9 cellular contexts compared by ENCODE assay signal in genomic region chr3:180680097-180680430, GRCh38. TPM values are rescaled to one million over a fixed set of nuclear protein-coding genes. Genes with fewer than 3 reads are reported as not detected.
A peak's percentile ranks its signal among the peaks of the same experiment; 100 is the strongest.
DNase-seq lines count a peak whose midpoint lies in the region; ATAC-seq and TF ChIP-seq lines count a peak whose summit lies in the region.
"Had no signal": no experiment of that assay in that cellular context is flagged by ENCODE, and none has a peak within 500 bp of the region (broad histone marks: within the 10 kb centered on the region; RNA-seq: fewer than 3 reads in every experiment).

No MANE protein-coding gene starts in this region.

- H3K27me3 Mint-ChIP-seq in activated naive CD8-positive, alpha-beta T cell = peaks cover 31% of the 10 kb centered on the region

- POLR2A ChIA-PET in BJ (lab: Charles Lee) = no interaction called here

- intact Hi-C loops in sigmoid colon (cut with DNase I) = no loop called here
- intact Hi-C loops in posterior vena cava (cut with DNase I) = no loop called here

- no peak for TF ChIP-seq POLR2A in sigmoid colon (IDR thresholded peaks at IDR 0.05)

- H3K79me2 ChIP-seq in hepatocyte = no peaks in the 10 kb centered on the region

- H3K27me3 ChIP-seq in BJ (ENCODE audit: control insufficient read depth, insufficient read depth, low read length) = 0 out of 2 replicates have a peak, but pooled peaks cover 4% of the 10 kb centered on the region
- H3K27me3 ChIP-seq in hepatocyte = peaks cover 15% of the 10 kb centered on the region
- H3K27me3 ChIP-seq in sigmoid colon = peaks cover 0 to 31% (median 0%) of the 10 kb centered on the region in 3 donors

- peak overlapping the region; percentile 97 for H2AFZ ChIP-seq in hepatocyte

- H3K27ac ChIP-seq in hepatocyte = peak overlapping the region; percentile 32
- H3K27ac ChIP-seq in sigmoid colon = no peak overlapping the region

- H3K27ac Mint-ChIP-seq in activated naive CD8-positive, alpha-beta T cell = peak overlapping the region; percentile 78

- H3K4me3 ChIP-seq in BJ (ENCODE audit: low read depth, low read length) = peak overlapping the region; percentile 70
- H3K4me3 ChIP-seq in hepatocyte = peak overlapping the region; percentile 81
- peak overlapping the region; percentile 11 to 57 (median 45) for H3K4me3 ChIP-seq in sigmoid colon

- H3K4me1 ChIP-seq in hepatocyte (ENCODE audit: insufficient read depth) = peaks cover 13% of the 10 kb centered on the region
- H3K4me1 ChIP-seq in sigmoid colon = peaks cover 0 to 16% (median 11%) of the 10 kb centered on the region in 4 donors

- H3K9me3 Mint-ChIP-seq in activated naive CD8-positive, alpha-beta T cell (ENCODE audit: low read depth) = no peaks in the 10 kb centered on the region

- no peaks in the 10 kb centered on the region for H3K36me3 Mint-ChIP-seq in activated naive CD8-positive, alpha-beta T cell

- H3K4me2 ChIP-seq in hepatocyte = peak overlapping the region; percentile 84

- peak overlapping the region; percentile 95 for H3K4me3 Mint-ChIP-seq in activated naive CD8-positive, alpha-beta T cell

- H4K20me1 ChIP-seq in hepatocyte (ENCODE audit: insufficient read depth, poor library complexity, severe bottlenecking) = no peaks in the 10 kb centered on the region

- H3K9me2 ChIP-seq in hepatocyte (replicated peaks; ENCODE audit: insufficient read depth) = no peaks in the 10 kb centered on the region

- 1% methylated on average over 7 of the region's 7 CpGs for WGBS in hepatocyte (ENCODE audit: low lambda C conversion rate, missing lambda C conversion rate)
- 2 to 3% methylated on average over 7 of the region's 7 CpGs for WGBS in sigmoid colon, 2 donors

- ATAC-seq in GM19023 (IDR thresholded peaks at IDR 0.05; ENCODE audit: unreplicated experiment) (peak; percentile 29), HG03103 (IDR thresholded peaks at IDR 0.05; ENCODE audit: low read depth, unreplicated experiment) (peak; percentile 47)

- H3K9me3 ChIP-seq in hepatocyte (ENCODE audit: low read depth) (no peaks in the 10 kb centered on the region), sigmoid colon (no peaks in the 10 kb centered on the region)

- TF ChIP-seq CTCF in BJ (IDR thresholded peaks at IDR 0.05; ENCODE audit: insufficient read depth, low read depth, low read length) (peak; percentile 60), hepatocyte (IDR thresholded peaks at IDR 0.05; ENCODE audit: poor library complexity) (peak; percentile 59), sigmoid colon (IDR thresholded peaks at IDR 0.05) (no peak)

- DNase-seq in BJ (ENCODE audit: low read depth) = no peak
- peak; percentile 61 for DNase-seq in NCI-H2196 treated with DMSO at 0.1 percent for 48 hours (lab: John Stamatoyannopoulos, UW; ENCODE audit: unreplicated experiment)
- DNase-seq in hepatocyte (ENCODE audit: low spot score) = peak; percentile 49
- DNase-seq in sigmoid colon = no peak
- DNase-seq in posterior vena cava (ENCODE audit: low spot score) = no peak

- H3K36me3 ChIP-seq in BJ (ENCODE audit: control insufficient read depth, insufficient read depth, low read length) = no peaks in the 10 kb centered on the region
- H3K36me3 ChIP-seq in hepatocyte (replicated peaks; ENCODE audit: insufficient read depth, low read depth) = no peaks in the 10 kb centered on the region
- no peaks in the 10 kb centered on the region for H3K36me3 ChIP-seq in sigmoid colon

- TF ChIP-seq EP300 in sigmoid colon (IDR thresholded peaks at IDR 0.05) = no peak

- CTCF ChIA-PET in BJ (lab: Yijun Ruan, JAX) = interaction anchor here (0.5 to 0.6 kb wide), 2 partner anchors 82 to 1908 kb away, joined by 3 read pairs; no protein-coding TSS in a partner anchor

- peaks cover 14% of the 10 kb centered on the region for H3K4me1 Mint-ChIP-seq in activated naive CD8-positive, alpha-beta T cell (ENCODE audit: low read depth)

RNA-seq across cellular contexts. Expression of gene CCDC39, which starts 0.8 kb away (rescaled TPM):
- not detected in 2 replicates for polyA plus RNA-seq in BJ (2011; rRNA removed)
- polyA minus RNA-seq in BJ (2011; rRNA and poly(A)+ RNA removed) = not detected in 2 replicates
- total RNA-seq in hepatocyte = not detected in 2 replicates
- polyA plus RNA-seq in hepatocyte = not detected in 2 replicates
- 1 to 10 TPM in 1 of 4 donors, under 1 TPM in 1, not detected in 2; 0.16 to 1.1 TPM for total RNA-seq in sigmoid colon
- under 1 TPM in 1 of 3 donors, not detected in 2; 0.01 TPM for polyA plus RNA-seq in sigmoid colon
- total RNA-seq in posterior vena cava = under 1 TPM; 0.65 to 0.90 TPM
- total RNA-seq: T-helper 1 cell treated with Interleukin-12 subunit alpha and Interleukin-12 subunit beta and Interleukin-4 antibody, amounts not matched to agents 30 ng/mL and 1 ng/mL, for 36 hours had no signal

Comparison
In these comparisons a context has a peak if more than half of its experiments do, and no peak if none do; other contexts are left out.
1. DNase-seq: peak in NCI-H2196 treated with DMSO at 0.1 percent for 48 hours (single experiment) and hepatocyte (single experiment); none in BJ (single experiment), sigmoid colon (single experiment) and posterior vena cava (single experiment).
2. CTCF ChIP-seq: peak in BJ (single experiment) and hepatocyte (single experiment); none in sigmoid colon (0 of 4).
3. Peak in every context shown above with its lines, with median percentiles within 50 percentile points of each other: H3K4me3 ChIP-seq.